17 cellular contexts compared by ENCODE assay signal in genomic region chr9:114214181-114214580, GRCh38. TPM values are rescaled to one million over a fixed set of nuclear protein-coding genes. Genes with fewer than 3 reads are reported as not detected.
DNase-seq lines count a peak whose midpoint lies in the region; ATAC-seq and TF ChIP-seq lines count a peak whose summit lies in the region.
"Had no signal": no experiment of that assay in that cellular context is flagged by ENCODE, and none has a peak within 500 bp of the region (broad histone marks: within the 10 kb centered on the region; RNA-seq: fewer than 3 reads in every experiment).

No MANE protein-coding gene starts in this region.

- in situ Hi-C loops in astrocyte of the spinal cord (cut with HindIII; ENCODE audit: low sequenced_read_pairs): no loop called here
- in situ Hi-C loops in GM13977 (cut with MboI; ENCODE audit: low pct_unique_long_range_greater_than_20kb, low sequenced_read_pairs, unreplicated experiment): no loop called here

- H3K4me1 ChIP-seq in psoas muscle (peaks cover 37% of the 10 kb centered on the region), testis (peaks cover 17% of the 10 kb centered on the region)

- H3K4me3 ChIP-seq in astrocyte of the spinal cord (ENCODE audit: low read depth, low read length): no peak overlapping the region
- no peak overlapping the region for H3K4me3 ChIP-seq in foreskin fibroblast (ENCODE audit: low read depth in 1 of 2, low read length in 2 of 2)
- no peak overlapping the region for H3K4me3 ChIP-seq in psoas muscle
- H3K4me3 ChIP-seq in testis: no peak overlapping the region
- H3K4me3 ChIP-seq: BLaER1 had no signal

- H3K27ac ChIP-seq in psoas muscle (peak overlapping the region; percentile 19), testis (no peak overlapping the region)
- H3K27ac ChIP-seq: BLaER1, neutrophil had no signal

- ATAC-seq in psoas muscle (no peak), sciatic nerve (no peak)
- ATAC-seq: activated naive CD4-positive, alpha-beta T cell treated with anti-CD3 and anti-CD28 coated beads, Interleukin-2, amount 50 U/mL, for 72 hours; HepG2 had no signal

- intact Hi-C loops in psoas muscle (cut with DNase I) (no loop called here), testis (cut with DNase I; ENCODE audit: low total_unique reads) (no loop called here), sciatic nerve (cut with DNase I) (no loop called here)

- TF ChIP-seq POLR2A in testis (IDR thresholded peaks at IDR 0.05): no peak

- H3K27me3 ChIP-seq in psoas muscle (ENCODE audit: insufficient read depth in 3 of 3, low read length in 2 of 3): no peaks in the 10 kb centered on the region
- no peaks in the 10 kb centered on the region for H3K27me3 ChIP-seq in testis
- H3K27me3 ChIP-seq: BLaER1, neutrophil had no signal

- no peak for TF ChIP-seq CTCF in astrocyte of the spinal cord (IDR thresholded peaks at IDR 0.05; ENCODE audit: low read depth, low read length)
- TF ChIP-seq CTCF in foreskin fibroblast (IDR thresholded peaks at IDR 0.05; ENCODE audit: low read depth, low read length): no peak
- TF ChIP-seq CTCF in psoas muscle (IDR thresholded peaks at IDR 0.05): no peak
- TF ChIP-seq CTCF in GM13977 (IDR thresholded peaks at IDR 0.05; ENCODE audit: extremely low read depth, insufficient read depth, missing control alignments): no peak
- TF ChIP-seq CTCF in testis (IDR thresholded peaks at IDR 0.05): no peak

- DNase-seq in EH (ENCODE audit: low read depth) (peak; percentile 85), astrocyte of the spinal cord (ENCODE audit: low read depth, low spot score) (peak; percentile 52), foreskin fibroblast (peak; percentile 69 to 79), psoas muscle (peak; percentile 52 to 71), GM13977 (ENCODE audit: low spot score) (no peak), testis (no peak), kidney glomerular epithelial cell (lab: John Stamatoyannopoulos, UW) (no peak), sciatic nerve (ENCODE audit: low spot score) (no peak)
- DNase-seq: activated T-cell treated with anti-CD3 and anti-CD28 coated beads, Interleukin-2, amount 50 U/mL, for 1 hour; head of caudate nucleus; NCI-H2081 treated with DMSO at 0.1 percent for 48 hours; OCI-M1; stimulated activated CD4-positive, alpha-beta T cell treated with anti-CD3 and anti-CD28 coated beads, Interleukin-2, amount 100 ng/mL, for 48 hours had no signal

- H3K9me3 ChIP-seq in psoas muscle: no peaks in the 10 kb centered on the region
- no peaks in the 10 kb centered on the region for H3K9me3 ChIP-seq in testis
- H3K9me3 ChIP-seq: BLaER1, neutrophil had no signal

- no peaks in the 10 kb centered on the region for H3K36me3 ChIP-seq in psoas muscle (ENCODE audit: insufficient read depth in 1 of 2, low read depth in 1 of 2)
- H3K36me3 ChIP-seq in testis (ENCODE audit: low read depth, missing control alignments): no peaks in the 10 kb centered on the region
- H3K36me3 ChIP-seq: neutrophil had no signal

- WGBS in psoas muscle, 3 donors: 58 to 73% (median 59%) methylated on average over 6 of the region's 6 CpGs
- WGBS in testis, 2 donors: 70 to 80% methylated on average over 5 to 6 of the region's 6 CpGs

RNA-seq across cellular contexts. Expression of gene COL27A1, which starts 58.8 kb away (rescaled TPM):
- total RNA-seq in psoas muscle (1 to 10 TPM; 3.9 to 8.5 (median 4.7) TPM), testis (10 to 100 TPM; 25.7 to 68.8 TPM), sciatic nerve (42.4 TPM)
- polyA plus RNA-seq in psoas muscle (1 to 10 TPM; 1.1 to 2.1 (median 1.8) TPM), testis (ENCODE audit: insufficient read depth, low read depth, low replicate concordance) (9.3 TPM)

Comparison
In these comparisons a context has a peak if more than half of its experiments do, and no peak if none do; other contexts are left out.
1. DNase-seq: peak in EH (single experiment), astrocyte of the spinal cord (single experiment), foreskin fibroblast (2 of 2) and psoas muscle (2 of 2); none in GM13977 (single experiment), testis (single experiment), kidney glomerular epithelial cell (single experiment) and sciatic nerve (single experiment).